In genomic region chr9:28394774-28395173, GRCh38 we compare ENCODE assay signal across 7 cellular contexts.
"Had no signal": no experiment of that assay in that cellular context is flagged by ENCODE, and none has a peak within 500 bp of the region (broad histone marks: within the 10 kb centered on the region; RNA-seq: fewer than 3 reads in every experiment).

No MANE protein-coding gene starts in this region.

- FAIRE-seq: H1, HepG2 had no signal

- DNase-seq: H7, HFFc6, KBM-7 had no signal

- ATAC-seq: GM23338, HCT116, HepG2 had no signal
